Comparison of ENCODE assay signal across 23 cellular contexts in the genomic region with DNA sequence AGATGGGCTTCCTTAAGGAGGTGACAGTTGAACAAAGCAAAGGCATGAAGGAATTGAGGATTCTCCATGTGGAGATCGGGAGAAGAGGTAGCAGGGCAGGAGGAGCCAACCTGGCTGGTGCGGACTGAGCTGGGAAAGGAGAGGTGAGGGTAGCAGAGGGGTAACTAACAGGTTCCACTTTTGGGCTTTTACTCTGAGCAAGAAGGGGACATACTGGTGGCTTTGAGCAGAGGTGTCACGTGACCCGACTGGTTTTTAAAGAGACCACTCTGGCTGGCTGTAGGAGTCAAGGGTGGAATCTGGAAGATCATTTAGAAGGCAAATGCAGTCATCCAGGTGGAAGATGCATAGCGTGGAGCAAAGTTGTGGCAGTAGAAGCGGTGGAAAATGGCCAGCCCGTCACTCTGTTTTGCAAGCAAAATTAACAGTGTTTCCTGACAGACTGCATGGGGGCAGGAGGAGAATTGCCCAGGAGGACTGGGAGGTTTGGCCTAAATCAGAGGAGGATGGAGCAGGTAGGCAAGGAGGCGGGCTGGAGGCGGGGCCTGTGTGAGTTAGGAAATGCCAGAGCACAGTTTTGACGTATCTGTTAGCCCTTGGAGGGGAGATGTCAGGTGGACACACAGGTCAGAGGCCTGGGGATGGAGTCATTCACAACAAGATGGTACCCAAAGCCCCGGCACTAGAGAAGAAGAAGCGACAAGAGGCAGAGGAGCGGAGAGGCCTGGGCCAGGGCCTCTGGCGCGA.
A peak's percentile ranks its signal among the peaks of the same experiment; 100 is the strongest.
DNase-seq lines count a peak whose midpoint lies in the region; ATAC-seq and TF ChIP-seq lines count a peak whose summit lies in the region.
"Had no signal": no experiment of that assay in that cellular context is flagged by ENCODE, and none has a peak within 500 bp of the region (broad histone marks: within the 10 kb centered on the region; RNA-seq: fewer than 3 reads in every experiment).

No MANE protein-coding gene starts in this region.

- H3K27ac Mint-ChIP-seq in CD14-positive monocyte, result no peak overlapping the region
- H3K27ac Mint-ChIP-seq: CD4-positive, CD25-positive, alpha-beta regulatory T cell; IgD-negative memory B cell had no signal

- H3K4me3 Mint-ChIP-seq in CD14-positive monocyte, result no peak overlapping the region
- H3K4me3 Mint-ChIP-seq: CD4-positive, CD25-positive, alpha-beta regulatory T cell; IgD-negative memory B cell had no signal

- H3K36me3 Mint-ChIP-seq in CD14-positive monocyte, result no peaks in the 10 kb centered on the region
- H3K36me3 Mint-ChIP-seq: CD4-positive, CD25-positive, alpha-beta regulatory T cell had no signal

- H3K27ac ChIP-seq in RWPE2 (ENCODE audit: poor library complexity, severe bottlenecking), result no peak overlapping the region
- peak overlapping the region; percentile 60 to 67 for H3K27ac ChIP-seq in thoracic aorta

- H3K27me3 ChIP-seq in RWPE2 (ENCODE audit: insufficient read depth, poor library complexity, severe bottlenecking) (no peaks in the 10 kb centered on the region), thoracic aorta (replicated peaks; ENCODE audit: insufficient read depth) (no peaks in the 10 kb centered on the region)

- DNase-seq in CD14-positive monocyte (ENCODE audit: low spot score) (peak; percentile 19), RWPE2 (ENCODE audit: low spot score) (peak; percentile 19), islet precursor cell (peak; percentile 54), thoracic aorta (ENCODE audit: low spot score) (no peak), SKM-1 (lab: John Stamatoyannopoulos, UW; ENCODE audit: unreplicated experiment) (no peak)
- DNase-seq: AML-193; CD4-positive, CD25-positive, alpha-beta regulatory T cell; COR-L47; DMS 273 treated with DMSO at 0.1 percent for 48 hours; DND-41; MM.1S; NCI-H1092; NCI-H1436 treated with DMSO at 0.1 percent for 48 hours; NCI-H2029 treated with DMSO at 0.1 percent for 48 hours; NCI-H2171 treated with DMSO at 0.1 percent for 48 hours; NCI-H446 treated with DMSO at 0.1 percent for 48 hours; NCI-H774; SIG-M5; T-helper 1 cell had no signal

- H3K9me3 ChIP-seq in RWPE2 (ENCODE audit: severe bottlenecking) (no peaks in the 10 kb centered on the region), thoracic aorta (no peaks in the 10 kb centered on the region)

- no peaks in the 10 kb centered on the region for H3K4me1 Mint-ChIP-seq in CD14-positive monocyte

- TF ChIP-seq CTCF in CD14-positive monocyte (IDR thresholded peaks at IDR 0.05) (no peak), RWPE2 (IDR thresholded peaks at IDR 0.05; ENCODE audit: poor library complexity, severe bottlenecking) (no peak), thoracic aorta (IDR thresholded peaks at IDR 0.05) (no peak)

- H3K36me3 ChIP-seq in RWPE2 (ENCODE audit: low read depth) (no peaks in the 10 kb centered on the region), thoracic aorta (peaks cover 4% of the 10 kb centered on the region)

- peaks cover 5% of the 10 kb centered on the region for H3K4me1 ChIP-seq in RWPE2 (ENCODE audit: insufficient read depth, poor library complexity, severe bottlenecking)
- H3K4me1 ChIP-seq in thoracic aorta (ENCODE audit: control insufficient read depth in 1 of 2, low read depth in 2 of 2), result peaks cover 12 to 33% of the 10 kb centered on the region in 2 donors

- H3K4me3 ChIP-seq in RWPE2 (ENCODE audit: severe bottlenecking) (no peak overlapping the region), thoracic aorta (no peak overlapping the region)

- peaks cover 0 to 2% (median 0%) of the 10 kb centered on the region in 7 donors for H3K9me3 Mint-ChIP-seq in CD14-positive monocyte

- H3K27me3 Mint-ChIP-seq in CD14-positive monocyte (ENCODE audit: low read depth in 3 of 3), result peaks cover 3 to 8% (median 8%) of the 10 kb centered on the region in 3 donors

- intact Hi-C loops in CD14-positive monocyte (cut with micrococcal nuclease), result no loop called here

- ATAC-seq in RWPE2 (ENCODE audit: low read depth) (no peak), thoracic aorta (ENCODE audit: insufficient number of reproducible peaks, low FRiP score, low read depth) (no peak), HG03095 (IDR thresholded peaks at IDR 0.05; ENCODE audit: unreplicated experiment) (no peak), GM21723 (IDR thresholded peaks at IDR 0.05; ENCODE audit: unreplicated experiment) (no peak)
- ATAC-seq: SK-N-SH treated with all-trans-retinoic acid at 6 μM for 48 hours had no signal

Comparison
In these comparisons a context has a peak if more than half of its experiments do, and no peak if none do; other contexts are left out.
1. DNase-seq: peak in CD14-positive monocyte (single experiment), RWPE2 (single experiment) and islet precursor cell (single experiment); none in thoracic aorta (single experiment) and SKM-1 (single experiment).